ENCODE assay signal across 28 cellular contexts in the genomic region with DNA sequence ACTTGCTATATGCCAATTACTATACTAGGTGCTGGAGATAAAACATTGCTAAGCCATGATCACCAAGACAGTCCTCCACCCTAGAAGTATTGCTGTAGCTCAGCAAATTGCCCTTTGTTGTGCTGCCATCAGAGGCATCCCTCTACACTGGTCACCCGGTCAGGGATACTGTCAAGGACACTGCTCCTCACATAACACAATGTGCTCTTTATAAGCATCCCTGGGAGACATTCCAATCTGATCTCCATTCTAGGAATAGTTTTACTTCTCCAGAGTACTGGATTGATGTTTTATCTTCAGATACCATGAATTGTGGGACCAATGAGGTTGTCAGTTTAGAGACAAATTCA.
"Had no signal": no experiment of that assay in that cellular context is flagged by ENCODE, and none has a peak within 500 bp of the region (broad histone marks: within the 10 kb centered on the region; RNA-seq: fewer than 3 reads in every experiment).

No MANE protein-coding gene starts in this region.

- H3K27me3 ChIP-seq: body of pancreas, foreskin keratinocyte, thyroid gland had no signal

- FAIRE-seq: islet of Langerhans had no signal

- DNase-seq: activated CD4-positive, alpha-beta T cell treated with anti-CD3 and anti-CD28 coated beads, Interleukin-2, amount 10 ng/mL, durations not matched to agents 7 days and 5 days; activated CD4-positive, CD25-positive, alpha-beta regulatory T cell treated with anti-CD3 and anti-CD28 coated beads, Interleukin-2, amount 50 U/mL, for 72 hours; activated CD8-positive, alpha-beta memory T cell treated with anti-CD3 and anti-CD28 coated beads, Interleukin-2, amount 10 ng/mL, durations not matched to agents 7 days and 5 days; activated CD8-positive, alpha-beta T cell treated with anti-CD3 and anti-CD28 coated beads for 36 hours; activated effector memory CD4-positive, alpha-beta T cell treated with anti-CD3 and anti-CD28 coated beads, Interleukin-2, amount 50 U/mL, for 16 hours; activated naive CD4-positive, alpha-beta T cell treated with anti-CD3 and anti-CD28 coated beads, Interleukin-2, amount 50 U/mL, for 16 hours; activated naive CD8-positive, alpha-beta T cell treated with anti-CD3 and anti-CD28 coated beads, Interleukin-2, amount 50 U/mL, for 24 hours; activated T-cell treated with anti-CD3 and anti-CD28 coated beads for 4 hours; anterior cingulate cortex; body of pancreas; central memory CD4-positive, alpha-beta T cell; dermis blood vessel endothelial cell; effector CD8-positive, alpha-beta T cell; erythroblast; foreskin keratinocyte; glutamatergic neuron; hippocampal formation; mesendoderm; mucosa of descending colon; naive B cell; nucleus accumbens; stimulated activated CD4-positive, alpha-beta T cell treated with anti-CD3 and anti-CD28 coated beads, Interleukin-4, amount 100 ng/mL, for 24 hours; stimulated activated naive CD4-positive, alpha-beta T cell treated with Interleukin-2 at 50 U/mL for 16 hours; T-cell; thyroid gland had no signal

- H3K4me3 Mint-ChIP-seq: activated CD4-positive, alpha-beta T cell treated with anti-CD3 and anti-CD28 coated beads, Interleukin-2, amount 10 ng/mL, durations not matched to agents 7 days and 5 days; activated CD8-positive, alpha-beta memory T cell treated with anti-CD3 and anti-CD28 coated beads, Interleukin-2, amount 10 ng/mL, durations not matched to agents 7 days and 5 days; activated CD8-positive, alpha-beta T cell treated with anti-CD3 and anti-CD28 coated beads for 36 hours; activated naive CD8-positive, alpha-beta T cell treated with anti-CD3 and anti-CD28 coated beads, Interleukin-2, amount 50 U/mL, for 24 hours; naive B cell; T-cell; T-helper 2 cell treated with Interferon-gamma antibody and Interleukin-4, amounts not matched to agents 5 μg/mL and 100 μg/mL, for 36 hours had no signal

- H3K9me3 ChIP-seq: body of pancreas, mucosa of descending colon, thyroid gland had no signal

- ATAC-seq: activated CD8-positive, alpha-beta memory T cell treated with anti-CD3 and anti-CD28 coated beads, Interleukin-2, amount 10 ng/mL, durations not matched to agents 7 days and 5 days; activated CD8-positive, alpha-beta T cell treated with anti-CD3 and anti-CD28 coated beads for 36 hours; activated naive CD8-positive, alpha-beta T cell treated with anti-CD3 and anti-CD28 coated beads, Interleukin-2, amount 50 U/mL, for 24 hours; body of pancreas; foreskin keratinocyte; mucosa of descending colon; T-cell had no signal

- H3K4me1 Mint-ChIP-seq: activated CD4-positive, alpha-beta T cell treated with anti-CD3 and anti-CD28 coated beads, Interleukin-2, amount 10 ng/mL, durations not matched to agents 7 days and 5 days; activated CD8-positive, alpha-beta memory T cell treated with anti-CD3 and anti-CD28 coated beads, Interleukin-2, amount 10 ng/mL, durations not matched to agents 7 days and 5 days; activated naive CD8-positive, alpha-beta T cell treated with anti-CD3 and anti-CD28 coated beads, Interleukin-2, amount 50 U/mL, for 24 hours; T-cell had no signal

- H3K36me3 ChIP-seq: thyroid gland had no signal

- H3K27ac Mint-ChIP-seq: activated CD4-positive, alpha-beta T cell treated with anti-CD3 and anti-CD28 coated beads, Interleukin-2, amount 10 ng/mL, durations not matched to agents 7 days and 5 days; activated CD8-positive, alpha-beta memory T cell treated with anti-CD3 and anti-CD28 coated beads, Interleukin-2, amount 10 ng/mL, durations not matched to agents 7 days and 5 days; activated CD8-positive, alpha-beta T cell treated with anti-CD3 and anti-CD28 coated beads for 36 hours; activated naive CD8-positive, alpha-beta T cell treated with anti-CD3 and anti-CD28 coated beads, Interleukin-2, amount 50 U/mL, for 24 hours; naive B cell; T-cell; T-helper 2 cell treated with Interferon-gamma antibody and Interleukin-4, amounts not matched to agents 5 μg/mL and 100 μg/mL, for 36 hours had no signal

- H3K36me3 Mint-ChIP-seq: naive B cell, T-cell had no signal

- H3K9me3 Mint-ChIP-seq: activated CD4-positive, alpha-beta T cell treated with anti-CD3 and anti-CD28 coated beads, Interleukin-2, amount 10 ng/mL, durations not matched to agents 7 days and 5 days; activated CD8-positive, alpha-beta T cell treated with anti-CD3 and anti-CD28 coated beads for 36 hours; activated naive CD8-positive, alpha-beta T cell treated with anti-CD3 and anti-CD28 coated beads, Interleukin-2, amount 50 U/mL, for 24 hours; naive B cell; T-cell; T-helper 2 cell treated with Interferon-gamma antibody and Interleukin-4, amounts not matched to agents 5 μg/mL and 100 μg/mL, for 36 hours had no signal

- H3K4me3 ChIP-seq: body of pancreas, mucosa of descending colon, thyroid gland had no signal

- H3K27ac ChIP-seq: body of pancreas, foreskin keratinocyte, thyroid gland, VCaP had no signal

- H3K27me3 Mint-ChIP-seq: activated CD4-positive, alpha-beta T cell treated with anti-CD3 and anti-CD28 coated beads, Interleukin-2, amount 10 ng/mL, durations not matched to agents 7 days and 5 days; activated CD8-positive, alpha-beta memory T cell treated with anti-CD3 and anti-CD28 coated beads, Interleukin-2, amount 10 ng/mL, durations not matched to agents 7 days and 5 days; activated CD8-positive, alpha-beta T cell treated with anti-CD3 and anti-CD28 coated beads for 36 hours; activated naive CD8-positive, alpha-beta T cell treated with anti-CD3 and anti-CD28 coated beads, Interleukin-2, amount 50 U/mL, for 24 hours; naive B cell; T-cell had no signal

- H3K4me1 ChIP-seq: body of pancreas, foreskin keratinocyte, thyroid gland had no signal
